In genomic region chr2:45049937-45050336, GRCh38 we compare ENCODE assay signal across 1 cellular context.
TF ChIP-seq lines count a peak whose summit lies in the region.

No MANE protein-coding gene starts in this region.

TF ChIP-seq in SK-N-SH treated with all-trans-retinoic acid at 6 μM for 48 hours, 23 proteins besides CTCF, POLR2A, EP300 and RAD21 (continued from another document):
- TF ChIP-seq CSRNP3 (CRISPR knock-in tag; IDR thresholded peaks at IDR 0.05) (no peak), GLIS3 (CRISPR knock-in tag; IDR thresholded peaks at IDR 0.05) (no peak), ZC3H10 (CRISPR knock-in tag; IDR thresholded peaks at IDR 0.05) (no peak), SNAI2 (CRISPR knock-in tag; IDR thresholded peaks at IDR 0.05) (no peak), OSR1 (CRISPR knock-in tag; IDR thresholded peaks at IDR 0.05) (no peak), RARB (CRISPR knock-in tag; IDR thresholded peaks at IDR 0.05) (no peak), BACH2 (CRISPR knock-in tag; IDR thresholded peaks at IDR 0.05; ENCODE audit: borderline replicate concordance) (no peak), ZNF565 (CRISPR knock-in tag; conservative IDR thresholded peaks at IDR 0.05; ENCODE audit: low read depth) (no peak), ISL1 (CRISPR knock-in tag; IDR thresholded peaks at IDR 0.05) (no peak), PATZ1 (CRISPR knock-in tag; IDR thresholded peaks at IDR 0.05; ENCODE audit: borderline replicate concordance) (no peak), PPARA (CRISPR knock-in tag; IDR thresholded peaks at IDR 0.05; ENCODE audit: borderline replicate concordance) (no peak), ZNF70 (CRISPR knock-in tag; IDR thresholded peaks at IDR 0.05) (no peak), ZNF8 (CRISPR knock-in tag; IDR thresholded peaks at IDR 0.05) (no peak), CSDC2 (CRISPR knock-in tag; IDR thresholded peaks at IDR 0.05) (no peak)
